Comparison of ENCODE assay signal across 2 cellular contexts in genomic region chr20:53265304-53265875, GRCh38.
TF ChIP-seq lines count a peak whose summit lies in the region.

No MANE protein-coding gene starts in this region.

TF ChIP-seq in GM23338, 12 proteins besides CTCF, POLR2A, EP300 and RAD21 (continued from another document):
- TF ChIP-seq REST (IDR thresholded peaks at IDR 0.05; ENCODE audit: unreplicated experiment) (no peak), EZH2 (IDR thresholded peaks at IDR 0.05; ENCODE audit: low read depth, unreplicated experiment) (no peak), POLR2AphosphoS5 (IDR thresholded peaks at IDR 0.05; ENCODE audit: low read depth) (no peak), STAT1 (IDR thresholded peaks at IDR 0.05; ENCODE audit: unreplicated experiment) (no peak), EZH2phosphoT487 (IDR thresholded peaks at IDR 0.05; ENCODE audit: unreplicated experiment) (no peak), JUNB (IDR thresholded peaks at IDR 0.05; ENCODE audit: unreplicated experiment) (no peak), CREB1 (CRISPR knock-in tag; IDR thresholded peaks at IDR 0.05; ENCODE audit: low read depth) (no peak), ZNF331 (CRISPR knock-in tag; IDR thresholded peaks at IDR 0.05; ENCODE audit: low read depth) (no peak)
- TF ChIP-seq, protein P1, sequence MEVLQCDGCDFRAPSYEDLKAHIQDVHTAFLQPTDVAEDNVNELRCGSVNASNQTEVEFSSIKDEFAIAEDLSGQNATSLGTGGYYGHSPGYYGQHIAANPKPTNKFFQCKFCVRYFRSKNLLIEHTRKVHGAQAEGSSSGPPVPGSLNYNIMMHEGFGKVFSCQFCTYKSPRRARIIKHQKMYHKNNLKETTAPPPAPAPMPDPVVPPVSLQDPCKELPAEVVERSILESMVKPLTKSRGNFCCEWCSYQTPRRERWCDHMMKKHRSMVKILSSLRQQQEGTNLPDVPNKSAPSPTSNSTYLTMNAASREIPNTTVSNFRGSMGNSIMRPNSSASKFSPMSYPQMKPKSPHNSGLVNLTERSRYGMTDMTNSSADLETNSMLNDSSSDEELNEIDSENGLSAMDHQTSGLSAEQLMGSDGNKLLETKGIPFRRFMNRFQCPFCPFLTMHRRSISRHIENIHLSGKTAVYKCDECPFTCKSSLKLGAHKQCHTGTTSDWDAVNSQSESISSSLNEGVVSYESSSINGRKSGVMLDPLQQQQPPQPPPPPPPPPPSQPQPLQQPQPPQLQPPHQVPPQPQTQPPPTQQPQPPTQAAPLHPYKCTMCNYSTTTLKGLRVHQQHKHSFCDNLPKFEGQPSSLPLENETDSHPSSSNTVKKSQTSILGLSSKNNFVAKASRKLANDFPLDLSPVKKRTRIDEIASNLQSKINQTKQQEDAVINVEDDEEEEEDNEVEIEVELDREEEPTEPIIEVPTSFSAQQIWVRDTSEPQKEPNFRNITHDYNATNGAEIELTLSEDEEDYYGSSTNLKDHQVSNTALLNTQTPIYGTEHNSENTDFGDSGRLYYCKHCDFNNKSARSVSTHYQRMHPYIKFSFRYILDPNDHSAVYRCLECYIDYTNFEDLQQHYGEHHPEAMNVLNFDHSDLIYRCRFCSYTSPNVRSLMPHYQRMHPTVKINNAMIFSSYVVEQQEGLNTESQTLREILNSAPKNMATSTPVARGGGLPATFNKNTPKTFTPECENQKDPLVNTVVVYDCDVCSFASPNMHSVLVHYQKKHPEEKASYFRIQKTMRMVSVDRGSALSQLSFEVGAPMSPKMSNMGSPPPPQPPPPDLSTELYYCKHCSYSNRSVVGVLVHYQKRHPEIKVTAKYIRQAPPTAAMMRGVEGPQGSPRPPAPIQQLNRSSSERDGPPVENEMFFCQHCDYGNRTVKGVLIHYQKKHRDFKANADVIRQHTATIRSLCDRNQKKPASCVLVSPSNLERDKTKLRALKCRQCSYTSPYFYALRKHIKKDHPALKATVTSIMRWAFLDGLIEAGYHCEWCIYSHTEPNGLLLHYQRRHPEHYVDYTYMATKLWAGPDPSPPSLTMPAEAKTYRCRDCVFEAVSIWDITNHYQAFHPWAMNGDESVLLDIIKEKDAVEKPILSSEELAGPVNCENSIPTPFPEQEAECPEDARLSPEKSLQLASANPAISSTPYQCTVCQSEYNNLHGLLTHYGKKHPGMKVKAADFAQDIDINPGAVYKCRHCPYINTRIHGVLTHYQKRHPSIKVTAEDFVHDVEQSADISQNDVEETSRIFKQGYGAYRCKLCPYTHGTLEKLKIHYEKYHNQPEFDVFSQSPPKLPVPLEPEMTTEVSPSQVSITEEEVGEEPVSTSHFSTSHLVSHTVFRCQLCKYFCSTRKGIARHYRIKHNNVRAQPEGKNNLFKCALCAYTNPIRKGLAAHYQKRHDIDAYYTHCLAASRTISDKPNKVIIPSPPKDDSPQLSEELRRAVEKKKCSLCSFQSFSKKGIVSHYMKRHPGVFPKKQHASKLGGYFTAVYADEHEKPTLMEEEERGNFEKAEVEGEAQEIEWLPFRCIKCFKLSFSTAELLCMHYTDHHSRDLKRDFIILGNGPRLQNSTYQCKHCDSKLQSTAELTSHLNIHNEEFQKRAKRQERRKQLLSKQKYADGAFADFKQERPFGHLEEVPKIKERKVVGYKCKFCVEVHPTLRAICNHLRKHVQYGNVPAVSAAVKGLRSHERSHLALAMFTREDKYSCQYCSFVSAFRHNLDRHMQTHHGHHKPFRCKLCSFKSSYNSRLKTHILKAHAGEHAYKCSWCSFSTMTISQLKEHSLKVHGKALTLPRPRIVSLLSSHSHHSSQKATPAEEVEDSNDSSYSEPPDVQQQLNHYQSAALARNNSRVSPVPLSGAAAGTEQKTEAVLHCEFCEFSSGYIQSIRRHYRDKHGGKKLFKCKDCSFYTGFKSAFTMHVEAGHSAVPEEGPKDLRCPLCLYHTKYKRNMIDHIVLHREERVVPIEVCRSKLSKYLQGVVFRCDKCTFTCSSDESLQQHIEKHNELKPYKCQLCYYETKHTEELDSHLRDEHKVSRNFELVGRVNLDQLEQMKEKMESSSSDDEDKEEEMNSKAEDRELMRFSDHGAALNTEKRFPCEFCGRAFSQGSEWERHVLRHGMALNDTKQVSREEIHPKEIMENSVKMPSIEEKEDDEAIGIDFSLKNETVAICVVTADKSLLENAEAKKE (CRISPR knock-in tag; IDR thresholded peaks at IDR 0.05), result no peak
- TF ChIP-seq, protein P2, sequence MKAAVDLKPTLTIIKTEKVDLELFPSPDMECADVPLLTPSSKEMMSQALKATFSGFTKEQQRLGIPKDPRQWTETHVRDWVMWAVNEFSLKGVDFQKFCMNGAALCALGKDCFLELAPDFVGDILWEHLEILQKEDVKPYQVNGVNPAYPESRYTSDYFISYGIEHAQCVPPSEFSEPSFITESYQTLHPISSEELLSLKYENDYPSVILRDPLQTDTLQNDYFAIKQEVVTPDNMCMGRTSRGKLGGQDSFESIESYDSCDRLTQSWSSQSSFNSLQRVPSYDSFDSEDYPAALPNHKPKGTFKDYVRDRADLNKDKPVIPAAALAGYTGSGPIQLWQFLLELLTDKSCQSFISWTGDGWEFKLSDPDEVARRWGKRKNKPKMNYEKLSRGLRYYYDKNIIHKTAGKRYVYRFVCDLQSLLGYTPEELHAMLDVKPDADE (IDR thresholded peaks at IDR 0.05), result no peak

TF ChIP-seq in H1, 55 proteins besides CTCF, POLR2A, EP300 and RAD21:
- TF ChIP-seq, protein P3, sequence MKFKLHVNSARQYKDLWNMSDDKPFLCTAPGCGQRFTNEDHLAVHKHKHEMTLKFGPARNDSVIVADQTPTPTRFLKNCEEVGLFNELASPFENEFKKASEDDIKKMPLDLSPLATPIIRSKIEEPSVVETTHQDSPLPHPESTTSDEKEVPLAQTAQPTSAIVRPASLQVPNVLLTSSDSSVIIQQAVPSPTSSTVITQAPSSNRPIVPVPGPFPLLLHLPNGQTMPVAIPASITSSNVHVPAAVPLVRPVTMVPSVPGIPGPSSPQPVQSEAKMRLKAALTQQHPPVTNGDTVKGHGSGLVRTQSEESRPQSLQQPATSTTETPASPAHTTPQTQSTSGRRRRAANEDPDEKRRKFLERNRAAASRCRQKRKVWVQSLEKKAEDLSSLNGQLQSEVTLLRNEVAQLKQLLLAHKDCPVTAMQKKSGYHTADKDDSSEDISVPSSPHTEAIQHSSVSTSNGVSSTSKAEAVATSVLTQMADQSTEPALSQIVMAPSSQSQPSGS (IDR thresholded peaks at IDR 0.05; ENCODE audit: low read length), result no peak
